22 cellular contexts compared by ENCODE assay signal in genomic region chr4:139943277-139943676, GRCh38.
DNase-seq lines count a peak whose midpoint lies in the region; ATAC-seq and TF ChIP-seq lines count a peak whose summit lies in the region.
"Had no signal": no experiment of that assay in that cellular context is flagged by ENCODE, and none has a peak within 500 bp of the region (broad histone marks: within the 10 kb centered on the region; RNA-seq: fewer than 3 reads in every experiment).

No MANE protein-coding gene starts in this region.

- H3K9me3 Mint-ChIP-seq in brain: peaks cover 0 to 4% (median 0%) of the 10 kb centered on the region in 5 experiments
- H3K9me3 Mint-ChIP-seq in glutamatergic neuron (ENCODE audit: unreplicated experiment): peaks cover 3% of the 10 kb centered on the region
- no peaks in the 10 kb centered on the region for H3K9me3 Mint-ChIP-seq in activated naive CD4-positive, alpha-beta T cell treated with anti-CD3 and anti-CD28 coated beads, Interleukin-2, amount 50 U/mL, for 72 hours
- H3K9me3 Mint-ChIP-seq: activated naive CD8-positive, alpha-beta T cell treated with anti-CD3 and anti-CD28 coated beads, Interleukin-2, amount 10 ng/mL, durations not matched to agents 7 days and 5 days; activated T-helper 17 cell treated with anti-CD3 and anti-CD28 coated beads, Interleukin-2, amount 50 U/mL, for 72 hours; CD4-positive, alpha-beta T cell; natural killer cell treated with Interleukin-12 subunit alpha and Interleukin-12 subunit beta and Interleukin-15 and Interleukin-18, amount 100 ng/mL, for 72 hours; stimulated activated naive CD8-positive, alpha-beta T cell treated with anti-CD3 and anti-CD28 coated beads, Interleukin-15, amount 100 ng/mL, for 72 hours had no signal

- H3K36me3 Mint-ChIP-seq in brain (peaks cover 4% of the 10 kb centered on the region), glutamatergic neuron (ENCODE audit: unreplicated experiment) (no peaks in the 10 kb centered on the region)
- no peaks in the 10 kb centered on the region for H3K36me3 Mint-ChIP-seq in activated naive CD4-positive, alpha-beta T cell treated with anti-CD3 and anti-CD28 coated beads, Interleukin-2, amount 50 U/mL, for 72 hours

- H3K27me3 Mint-ChIP-seq in brain (no peaks in the 10 kb centered on the region), glutamatergic neuron (ENCODE audit: unreplicated experiment) (no peaks in the 10 kb centered on the region)
- H3K27me3 Mint-ChIP-seq: activated naive CD8-positive, alpha-beta T cell treated with anti-CD3 and anti-CD28 coated beads, Interleukin-2, amount 10 ng/mL, durations not matched to agents 7 days and 5 days; activated T-helper 17 cell treated with anti-CD3 and anti-CD28 coated beads, Interleukin-2, amount 50 U/mL, for 72 hours; CD4-positive, alpha-beta T cell; stimulated activated naive CD8-positive, alpha-beta T cell treated with anti-CD3 and anti-CD28 coated beads, Interleukin-15, amount 100 ng/mL, for 72 hours had no signal

- in situ Hi-C loops in transverse colon (cut with MboI; ENCODE audit: low pct_ligation_motif_present in 1 of 4, low pct_unique_long_range_greater_than_20kb in 1 of 4, low sequenced_read_pairs in 3 of 4): no loop called here

- H3K4me2 ChIP-seq in Loucy (ENCODE audit: low read depth, low read length, poor library complexity, severe bottlenecking) (peak overlapping the region; percentile 1), smooth muscle cell (peak overlapping the region; percentile 48)

- TF ChIP-seq POLR2A in transverse colon (IDR thresholded peaks at IDR 0.05): no peak

- H3K27ac ChIP-seq in smooth muscle cell (ENCODE audit: low read depth) (peak overlapping the region; percentile 46), transverse colon (no peak overlapping the region)
- H3K27ac ChIP-seq: breast epithelium, tibial nerve had no signal

- WGBS in smooth muscle cell (ENCODE audit: low lambda C conversion rate): 58% methylated on average over 2 of the region's 2 CpGs
- 40 to 76% methylated on average over 2 of the region's 2 CpGs for WGBS in transverse colon (ENCODE audit: low coverage in 1 of 2), 2 donors

- ATAC-seq in activated naive CD4-positive, alpha-beta T cell treated with anti-CD3 and anti-CD28 coated beads, Interleukin-2, amount 50 U/mL, for 72 hours: no peak
- ATAC-seq: activated T-helper 17 cell treated with anti-CD3 and anti-CD28 coated beads, Interleukin-2, amount 50 U/mL, for 72 hours; natural killer cell treated with Interleukin-12 subunit alpha and Interleukin-12 subunit beta and Interleukin-15 and Interleukin-18, amount 100 ng/mL, for 72 hours; stimulated activated naive CD8-positive, alpha-beta T cell treated with anti-CD3 and anti-CD28 coated beads, Interleukin-15, amount 100 ng/mL, for 72 hours had no signal

- no peaks in the 10 kb centered on the region for H4K20me1 ChIP-seq in Loucy (ENCODE audit: insufficient read depth, low read length, poor library complexity, severe bottlenecking)
- peaks cover 24% of the 10 kb centered on the region for H4K20me1 ChIP-seq in smooth muscle cell (ENCODE audit: low read depth)

- peaks cover 19% of the 10 kb centered on the region; the same call in 1 of the 2 replicates for H3K79me2 ChIP-seq in Loucy (ENCODE audit: insufficient read depth, low read length)
- H3K79me2 ChIP-seq in smooth muscle cell (ENCODE audit: low read depth): peaks cover 47% of the 10 kb centered on the region

- H3K4me1 Mint-ChIP-seq in brain (peaks cover 48% of the 10 kb centered on the region), glutamatergic neuron (ENCODE audit: low read depth, unreplicated experiment) (peaks cover 7% of the 10 kb centered on the region)
- H3K4me1 Mint-ChIP-seq: activated T-helper 17 cell treated with anti-CD3 and anti-CD28 coated beads, Interleukin-2, amount 50 U/mL, for 72 hours had no signal

- H3K9me2 ChIP-seq in Loucy (replicated peaks; ENCODE audit: low read depth, low read length): no peaks in the 10 kb centered on the region

- H3K4me3 ChIP-seq in Loucy (ENCODE audit: low read length, poor library complexity, severe bottlenecking): no peak overlapping the region
- H3K4me3 ChIP-seq in smooth muscle cell: no peak overlapping the region
- no peak overlapping the region for H3K4me3 ChIP-seq in transverse colon
- H3K4me3 ChIP-seq: breast epithelium, tibial nerve had no signal

- H3K27me3 ChIP-seq in Loucy (ENCODE audit: insufficient read depth, low read length, poor library complexity, severe bottlenecking): no peaks in the 10 kb centered on the region
- H3K27me3 ChIP-seq in smooth muscle cell (ENCODE audit: low read depth): no peaks in the 10 kb centered on the region
- no peaks in the 10 kb centered on the region for H3K27me3 ChIP-seq in transverse colon
- H3K27me3 ChIP-seq: breast epithelium, tibial nerve had no signal

- no peaks in the 10 kb centered on the region for H3K9me3 ChIP-seq in Loucy (ENCODE audit: insufficient read depth, low read depth, low read length)
- H3K9me3 ChIP-seq in smooth muscle cell (replicated peaks; ENCODE audit: low read depth): no peaks in the 10 kb centered on the region
- no peaks in the 10 kb centered on the region for H3K9me3 ChIP-seq in transverse colon
- H3K9me3 ChIP-seq: breast epithelium, tibial nerve had no signal

- no peak overlapping the region for H3K4me3 Mint-ChIP-seq in brain
- no peak overlapping the region for H3K4me3 Mint-ChIP-seq in glutamatergic neuron (ENCODE audit: unreplicated experiment)
- H3K4me3 Mint-ChIP-seq: activated naive CD8-positive, alpha-beta T cell treated with anti-CD3 and anti-CD28 coated beads, Interleukin-2, amount 10 ng/mL, durations not matched to agents 7 days and 5 days; activated T-helper 17 cell treated with anti-CD3 and anti-CD28 coated beads, Interleukin-2, amount 50 U/mL, for 72 hours; CD4-positive, alpha-beta T cell; natural killer cell treated with Interleukin-12 subunit alpha and Interleukin-12 subunit beta and Interleukin-15 and Interleukin-18, amount 100 ng/mL, for 72 hours; stimulated activated naive CD8-positive, alpha-beta T cell treated with anti-CD3 and anti-CD28 coated beads, Interleukin-15, amount 100 ng/mL, for 72 hours had no signal

- H3K9ac ChIP-seq in Loucy (ENCODE audit: low read depth, low read length, poor library complexity, severe bottlenecking) (no peak overlapping the region), smooth muscle cell (ENCODE audit: low read depth) (no peak overlapping the region)

- no peak for TF ChIP-seq CTCF in Loucy (conservative IDR thresholded peaks at IDR 0.05; ENCODE audit: low read length)
- TF ChIP-seq CTCF in brain (conservative IDR thresholded peaks at IDR 0.05): no peak
- TF ChIP-seq CTCF in smooth muscle cell (IDR thresholded peaks at IDR 0.05; ENCODE audit: borderline replicate concordance, insufficient read depth, poor library complexity, severe bottlenecking): no peak
- TF ChIP-seq CTCF in transverse colon (IDR thresholded peaks at IDR 0.05): no peak
- no peak for TF ChIP-seq CTCF in glutamatergic neuron (IDR thresholded peaks at IDR 0.05; ENCODE audit: partially characterized antibody, unreplicated experiment)

- H3K36me3 ChIP-seq in Loucy (ENCODE audit: insufficient read depth, low read length) (no peaks in the 10 kb centered on the region), smooth muscle cell (ENCODE audit: low read depth) (no peaks in the 10 kb centered on the region), transverse colon (no peaks in the 10 kb centered on the region)
- H3K36me3 ChIP-seq: breast epithelium, tibial nerve had no signal

- no peak overlapping the region for H2AFZ ChIP-seq in Loucy (ENCODE audit: low read length)
- no peak overlapping the region for H2AFZ ChIP-seq in smooth muscle cell (ENCODE audit: low read depth)

- DNase-seq in left kidney (ENCODE audit: low read depth, low spot score) (peak; percentile 77), smooth muscle cell (lab: John Stamatoyannopoulos, UW; ENCODE audit: unreplicated experiment) (no peak), transverse colon (no peak), glutamatergic neuron (no peak)
- DNase-seq in activated naive CD4-positive, alpha-beta T cell treated with anti-CD3 and anti-CD28 coated beads, Interleukin-2, amount 50 U/mL, for 72 hours (ENCODE audit: low spot score in 2 of 2): no peak
- DNase-seq: activated CD4-positive, alpha-beta T cell treated with anti-CD3 and anti-CD28 coated beads for 4 hours; activated naive CD8-positive, alpha-beta T cell treated with anti-CD3 and anti-CD28 coated beads, Interleukin-2, amount 10 ng/mL, durations not matched to agents 7 days and 5 days; CD4-positive, alpha-beta T cell; cortex of kidney; DMS79; GOT3; NCI-H2029; NCI-H345; NK-92 treated with Interleukin-12 subunit alpha and Interleukin-12 subunit beta, amount 100 ng/mL, for 24 hours; stimulated activated CD4-positive, alpha-beta T cell treated with anti-CD3 and anti-CD28 coated beads, Interleukin-4, amount 100 ng/mL, for 4 hours; stimulated activated naive CD8-positive, alpha-beta T cell treated with anti-CD3 and anti-CD28 coated beads, Interleukin-15, amount 100 ng/mL, for 72 hours had no signal

- H3K27ac Mint-ChIP-seq in brain (peak overlapping the region in 3 of 5 experiments; percentile 0 to 81 (median 7)), glutamatergic neuron (ENCODE audit: unreplicated experiment) (no peak overlapping the region)
- H3K27ac Mint-ChIP-seq in activated naive CD4-positive, alpha-beta T cell treated with anti-CD3 and anti-CD28 coated beads, Interleukin-2, amount 50 U/mL, for 72 hours: no peak overlapping the region
- H3K27ac Mint-ChIP-seq: activated naive CD8-positive, alpha-beta T cell treated with anti-CD3 and anti-CD28 coated beads, Interleukin-2, amount 10 ng/mL, durations not matched to agents 7 days and 5 days; activated T-helper 17 cell treated with anti-CD3 and anti-CD28 coated beads, Interleukin-2, amount 50 U/mL, for 72 hours; CD4-positive, alpha-beta T cell; stimulated activated naive CD8-positive, alpha-beta T cell treated with anti-CD3 and anti-CD28 coated beads, Interleukin-15, amount 100 ng/mL, for 72 hours had no signal

- TF ChIP-seq EP300 in transverse colon (IDR thresholded peaks at IDR 0.05; ENCODE audit: low read depth): no peak

- H3F3A ChIP-seq in Loucy (ENCODE audit: low read depth): no peaks in the 10 kb centered on the region
- peaks cover 2% of the 10 kb centered on the region for H3F3A ChIP-seq in smooth muscle cell (ENCODE audit: low read depth)

- H3K4me1 ChIP-seq in Loucy (ENCODE audit: insufficient read depth, low read length, poor library complexity, severe bottlenecking) (peaks cover 18% of the 10 kb centered on the region), smooth muscle cell (ENCODE audit: low read depth) (peaks cover 24% of the 10 kb centered on the region), transverse colon (peaks cover 0 to 5% (median 3%) of the 10 kb centered on the region in 4 donors)
- H3K4me1 ChIP-seq: breast epithelium had no signal

- intact Hi-C loops in transverse colon (cut with DNase I; ENCODE audit: low total_unique reads): no loop called here

Comparison
In these comparisons a context has a peak if more than half of its experiments do, and no peak if none do; other contexts are left out.
1. H3K27ac Mint-ChIP-seq: peak in brain (3 of 5); none in glutamatergic neuron (single experiment) and activated naive CD4-positive, alpha-beta T cell treated with anti-CD3 and anti-CD28 coated beads, Interleukin-2, amount 50 U/mL, for 72 hours (0 of 2).